21 cellular contexts compared by ENCODE assay signal in genomic region chr20:64153410-64153809, GRCh38. TPM values are rescaled to one million over a fixed set of nuclear protein-coding genes. Genes with fewer than 3 reads are reported as not detected.
DNase-seq lines count a peak whose midpoint lies in the region; ATAC-seq, FAIRE-seq and TF ChIP-seq lines count a peak whose summit lies in the region.
"Had no signal": no experiment of that assay in that cellular context is flagged by ENCODE, and none has a peak within 500 bp of the region (broad histone marks: within the 10 kb centered on the region; RNA-seq: fewer than 3 reads in every experiment).

No MANE protein-coding gene starts in this region.

- DNase-seq in HepG2 (ENCODE audit: low spot score) (no peak), right lobe of liver (no peak), NT2/D1 (ENCODE audit: low read depth, low spot score) (no peak), endothelial cell (ENCODE audit: low spot score) (no peak), urothelium cell line (ENCODE audit: low spot score) (no peak), OCI-LY7 (ENCODE audit: low spot score) (no peak), DMS153 (lab: John Stamatoyannopoulos, UW) (no peak)
- DNase-seq: AML-193; CD4-positive, alpha-beta T cell; HFFc6; Karpas-422; NCI-H2171 treated with DMSO at 0.1 percent for 48 hours had no signal

- POLR2A ChIA-PET in HepG2 (lab: Yijun Ruan, JAX) (no interaction called here), OCI-LY7 (lab: Charles Lee) (no interaction called here)

- H3K9me3 Mint-ChIP-seq in endothelial cell (ENCODE audit: unreplicated experiment) = no peaks in the 10 kb centered on the region
- H3K9me3 Mint-ChIP-seq: CD4-positive, alpha-beta T cell; HFFc6 had no signal

- FAIRE-seq in HepG2 (lab: Jason Lieb, UNC) (peak; percentile 90), urothelium cell line (lab: Jason Lieb, UNC) (peak; percentile 56)
- FAIRE-seq: A549, D721Med, GM18507, RCC 7860 had no signal

- no TSS peak for BruUV-seq in HepG2 (replicated peaks; lab: Mats Ljungman, UMichigan)
- no TSS peak for BruUV-seq in OCI-LY7 (replicated peaks; lab: Mats Ljungman, UMichigan)

- ATAC-seq in HepG2 = no peak
- no peak for ATAC-seq in right lobe of liver
- ATAC-seq: A549 had no signal

- WGBS in HepG2 (ENCODE audit: low lambda C conversion rate) = 54% methylated on average over 2 of the region's 2 CpGs
- WGBS in right lobe of liver (ENCODE audit: insufficient coverage, low coverage, low lambda C conversion rate, missing lambda C conversion rate) = 90% methylated on average over 2 of the region's 2 CpGs

- TF ChIP-seq CTCF in HepG2 (CRISPR knock-in tag; IDR thresholded peaks at IDR 0.05) (no peak), right lobe of liver (IDR thresholded peaks at IDR 0.05) (no peak), endothelial cell (IDR thresholded peaks at IDR 0.05; ENCODE audit: unreplicated experiment) (no peak), OCI-LY7 (conservative IDR thresholded peaks at IDR 0.05; ENCODE audit: low read length) (no peak)

- H3K79me2 ChIP-seq in HepG2 (ENCODE audit: insufficient read depth, low read length) (no peaks in the 10 kb centered on the region), OCI-LY7 (ENCODE audit: insufficient read depth, low read depth, low read length) (no peaks in the 10 kb centered on the region)

- no peak for TF ChIP-seq POLR2A in HepG2 (IDR thresholded peaks at IDR 0.05; ENCODE audit: insufficient read depth in 1 of 2, low read depth in 2 of 2, low read length in 2 of 2)
- TF ChIP-seq POLR2A in right lobe of liver (IDR thresholded peaks at IDR 0.05) = no peak

- H4K20me1 ChIP-seq in HepG2 (ENCODE audit: insufficient read depth, low read length) = no peaks in the 10 kb centered on the region
- no peaks in the 10 kb centered on the region for H4K20me1 ChIP-seq in OCI-LY7 (ENCODE audit: insufficient read depth, low read length)

- H3K36me3 Mint-ChIP-seq in endothelial cell (ENCODE audit: low read depth, unreplicated experiment) = peaks cover 12% of the 10 kb centered on the region

- no peak for TF ChIP-seq RAD21 in HepG2 (CRISPR knock-in tag; IDR thresholded peaks at IDR 0.05)

- H2AFZ ChIP-seq in HepG2 (ENCODE audit: low read length) (no peak overlapping the region), OCI-LY7 (ENCODE audit: low read length) (no peak overlapping the region)

- intact Hi-C loops in HepG2 (cut with micrococcal nuclease; ENCODE audit: unreplicated experiment) (no loop called here), right lobe of liver (cut with DNase I) (no loop called here), OCI-LY7 (cut with micrococcal nuclease; ENCODE audit: unreplicated experiment) (no loop called here)

- H3K9me3 ChIP-seq in HepG2 (ENCODE audit: low read length) = no peaks in the 10 kb centered on the region
- H3K9me3 ChIP-seq in right lobe of liver = no peaks in the 10 kb centered on the region
- H3K9me3 ChIP-seq in NT2/D1 (ENCODE audit: insufficient read depth, low read length) = peaks cover 18% of the 10 kb centered on the region; the same call in 1 of the 2 replicates
- H3K9me3 ChIP-seq in OCI-LY7 (ENCODE audit: low read length) = 0 out of 2 replicates have a peak, but pooled peaks cover 4% of the 10 kb centered on the region
- H3K9me3 ChIP-seq: A549 had no signal

- H3K4me3 Mint-ChIP-seq in endothelial cell (ENCODE audit: unreplicated experiment) = peak overlapping the region; percentile 79
- H3K4me3 Mint-ChIP-seq: CD4-positive, alpha-beta T cell; HFFc6 had no signal

- H3K27ac ChIP-seq in HepG2 (ENCODE audit: extremely low read length, insufficient read depth, low read length) = no peak overlapping the region
- H3K27ac ChIP-seq in right lobe of liver = no peak overlapping the region
- no peak overlapping the region for H3K27ac ChIP-seq in OCI-LY7 (ENCODE audit: low read depth, low read length, poor library complexity, severe bottlenecking)
- H3K27ac ChIP-seq: A549; BLaER1 treated with 17β-estradiol and CSF1 and Interleukin-3, amounts not matched to agents 10 nM and 100 nM had no signal

- H3K4me2 ChIP-seq in HepG2 (ENCODE audit: low read depth, low read length) (no peak overlapping the region), OCI-LY7 (ENCODE audit: low read length) (no peak overlapping the region)
- H3K4me2 ChIP-seq: A549; BLaER1 treated with 17β-estradiol and CSF1 and Interleukin-3, amounts not matched to agents 10 nM and 100 nM had no signal

- no peaks in the 10 kb centered on the region for H3K36me3 ChIP-seq in HepG2 (replicated peaks in 1 of 2; ENCODE audit: control insufficient read depth in 1 of 2, insufficient read depth in 2 of 2, low read length in 2 of 2)
- no peaks in the 10 kb centered on the region for H3K36me3 ChIP-seq in right lobe of liver
- no peaks in the 10 kb centered on the region for H3K36me3 ChIP-seq in NT2/D1 (ENCODE audit: insufficient read depth, insufficient read length, low read length)
- no peaks in the 10 kb centered on the region for H3K36me3 ChIP-seq in OCI-LY7 (ENCODE audit: insufficient read depth, low read length)
- H3K36me3 ChIP-seq: BLaER1 treated with 17β-estradiol and CSF1 and Interleukin-3, amounts not matched to agents 10 nM and 100 nM had no signal

- CTCF ChIA-PET in HepG2 (lab: Yijun Ruan, JAX; ENCODE audit: low intra/inter-chr PET ratio, low total read pairs) (no interaction called here), OCI-LY7 (lab: Charles Lee; ENCODE audit: unreplicated experiment) (no interaction called here)

- peak overlapping the region; percentile 33 for H3K27ac Mint-ChIP-seq in endothelial cell (ENCODE audit: unreplicated experiment)
- H3K27ac Mint-ChIP-seq: CD4-positive, alpha-beta T cell; HFFc6 had no signal

- H3K27me3 ChIP-seq in HepG2 (ENCODE audit: control insufficient read depth in 1 of 2, insufficient read depth in 2 of 2, low read length in 2 of 2) (peaks cover 17 to 45% of the 10 kb centered on the region in 2 experiments), right lobe of liver (no peaks in the 10 kb centered on the region), NT2/D1 (ENCODE audit: insufficient read depth, insufficient read length) (no peaks in the 10 kb centered on the region)
- H3K27me3 ChIP-seq: BLaER1 treated with 17β-estradiol and CSF1 and Interleukin-3, amounts not matched to agents 10 nM and 100 nM had no signal

- no peaks in the 10 kb centered on the region for H3K9me2 ChIP-seq in OCI-LY7 (ENCODE audit: insufficient read depth, low read length)

- TF ChIP-seq EP300 in HepG2 (IDR thresholded peaks at IDR 0.05; ENCODE audit: low read depth in 2 of 2, low read length in 2 of 2) (no peak), HepG2 (CRISPR knock-in tag; IDR thresholded peaks at IDR 0.05; ENCODE audit: borderline replicate concordance) (no peak)

- in situ Hi-C loops in HepG2 (cut with HindIII; ENCODE audit: extremely low pct_ligation_motif_present, low pct_unique_long_range_greater_than_20kb) = no loop called here

- peaks cover 10% of the 10 kb centered on the region for H3K27me3 Mint-ChIP-seq in endothelial cell (ENCODE audit: unreplicated experiment)
- H3K27me3 Mint-ChIP-seq: CD4-positive, alpha-beta T cell had no signal

- no peak overlapping the region for H3K4me3 ChIP-seq in HepG2 (replicated peaks in 1 of 3; ENCODE audit: insufficient read depth in 1 of 3, low read depth in 2 of 3, low read length in 3 of 3)
- H3K4me3 ChIP-seq in right lobe of liver = no peak overlapping the region
- H3K4me3 ChIP-seq in NT2/D1 (ENCODE audit: insufficient read length, low read depth) = no peak overlapping the region
- no peak overlapping the region for H3K4me3 ChIP-seq in OCI-LY7 (ENCODE audit: low read depth, low read length, poor library complexity, severe bottlenecking)
- H3K4me3 ChIP-seq: A549; BLaER1 treated with 17β-estradiol and CSF1 and Interleukin-3, amounts not matched to agents 10 nM and 100 nM had no signal

- H3K9ac ChIP-seq in HepG2 (ENCODE audit: insufficient read depth, low read depth, low read length) = no peak overlapping the region
- peak overlapping the region; percentile 51 for H3K9ac ChIP-seq in NT2/D1 (ENCODE audit: insufficient read length, low read depth)
- H3K9ac ChIP-seq: BLaER1 treated with 17β-estradiol and CSF1 and Interleukin-3, amounts not matched to agents 10 nM and 100 nM had no signal

- peaks cover 20% of the 10 kb centered on the region for H3K4me1 Mint-ChIP-seq in endothelial cell (ENCODE audit: unreplicated experiment)

- peaks cover 33% of the 10 kb centered on the region; the same call in 1 of the 2 replicates for H3K4me1 ChIP-seq in HepG2 (ENCODE audit: insufficient read depth, low read length)
- no peaks in the 10 kb centered on the region for H3K4me1 ChIP-seq in right lobe of liver
- H3K4me1 ChIP-seq in NT2/D1 (ENCODE audit: insufficient read depth, insufficient read length) = peaks cover 30% of the 10 kb centered on the region
- H3K4me1 ChIP-seq in OCI-LY7 (ENCODE audit: insufficient read depth, low read length, poor library complexity, severe bottlenecking) = no peaks in the 10 kb centered on the region
- H3K4me1 ChIP-seq: A549 had no signal

RNA-seq across cellular contexts. Expression of gene MYT1, which starts 10.8 kb away (rescaled TPM):
- total RNA-seq in HepG2 (2016; rRNA removed; fragmentation: Illumina TruSeq; extraction: Trizol) (0.42 and 0.58 TPM in 2 replicates), right lobe of liver (under 1 TPM in 2 of 6 experiments, not detected in 4; 0.06 to 0.09 TPM), endothelial cell (ENCODE audit: unreplicated experiment) (0.74 TPM), OCI-LY7 (2022) (0.30 and 0.95 TPM in 2 replicates)
- 0.10 TPM in 1 of 2 replicates, not detected in the other for total RNA-seq in HepG2 (2016; cell fraction: cytosol; rRNA removed; fragmentation: Illumina TruSeq; extraction: Trizol; ENCODE audit: low read depth)
- 0.12 and 0.30 TPM in 2 replicates for total RNA-seq in HepG2 (2016; cell fraction: insoluble cytoplasmic fraction; rRNA removed; fragmentation: Illumina TruSeq; extraction: Trizol)
- 0.07 and 0.34 TPM in 2 replicates for total RNA-seq in HepG2 (2016; cell fraction: membrane; rRNA removed; fragmentation: Illumina TruSeq; extraction: Trizol)
- total RNA-seq in HepG2 (2016; cell fraction: nucleus; rRNA removed; fragmentation: Illumina TruSeq; extraction: Trizol) = 0.88 and 1.2 TPM in 2 replicates
- 2.5 and 3.2 TPM in 2 replicates for polyA plus RNA-seq in HepG2 (2011; rRNA removed)
- polyA plus RNA-seq in HepG2 (2011; cell fraction: cytosol; rRNA removed) = 1.5 TPM in 2 replicates
- polyA plus RNA-seq in HepG2 (2011; cell fraction: nucleus; rRNA removed) = 3.2 and 3.4 TPM in 2 replicates
- 1.0 and 1.6 TPM in 2 replicates for polyA plus RNA-seq in HepG2 (2012)
- 0.15 TPM in 1 of 2 replicates, not detected in the other for polyA plus RNA-seq in HepG2 (2016; cell fraction: cytosol; fragmentation: Illumina TruSeq; extraction: Trizol; ENCODE audit: low read depth)
- 0.27 and 0.67 TPM in 2 replicates for polyA plus RNA-seq in HepG2 (2016; cell fraction: insoluble cytoplasmic fraction; fragmentation: Illumina TruSeq; extraction: Trizol; ENCODE audit: low read depth)
- polyA plus RNA-seq in HepG2 (2016; cell fraction: membrane; fragmentation: Illumina TruSeq; extraction: Trizol; ENCODE audit: low read depth) = 0.15 and 0.27 TPM in 2 replicates
- polyA plus RNA-seq in HepG2 (2016; cell fraction: nucleus; fragmentation: Illumina TruSeq; extraction: Trizol; ENCODE audit: insufficient read depth, low read depth) = 1.2 and 2.9 TPM in 2 replicates
- 1.4 TPM in 1 of 2 replicates, not detected in the other for polyA minus RNA-seq in HepG2 (2011; rRNA and poly(A)+ RNA removed; ENCODE audit: low replicate concordance)
- polyA minus RNA-seq in HepG2 (2011; cell fraction: cytosol; rRNA and poly(A)+ RNA removed) = 0.20 and 0.70 TPM in 2 replicates
- 1.8 and 3.6 TPM in 2 replicates for polyA minus RNA-seq in HepG2 (2011; cell fraction: nucleus; rRNA and poly(A)+ RNA removed)
- 0.31 and 0.32 TPM in 2 replicates for total RNA-seq in OCI-LY7 (2014; rRNA removed; shearing (Covaris generic))
- total RNA-seq: Daoy, HFFc6 had no signal

RNA-seq across cellular contexts. Expression of gene NPBWR2, which starts 46.0 kb away (rescaled TPM):
- total RNA-seq in HepG2 (2016; rRNA removed; fragmentation: Illumina TruSeq; extraction: Trizol) (not detected in 2 replicates), right lobe of liver (not detected), endothelial cell (ENCODE audit: unreplicated experiment) (not detected), OCI-LY7 (2022) (not detected in 2 replicates)
- not detected in 2 replicates for total RNA-seq in HepG2 (2016; cell fraction: cytosol; rRNA removed; fragmentation: Illumina TruSeq; extraction: Trizol; ENCODE audit: low read depth)
- not detected in 2 replicates for total RNA-seq in HepG2 (2016; cell fraction: insoluble cytoplasmic fraction; rRNA removed; fragmentation: Illumina TruSeq; extraction: Trizol)
- total RNA-seq in HepG2 (2016; cell fraction: membrane; rRNA removed; fragmentation: Illumina TruSeq; extraction: Trizol) = not detected in 2 replicates
- not detected in 2 replicates for total RNA-seq in HepG2 (2016; cell fraction: nucleus; rRNA removed; fragmentation: Illumina TruSeq; extraction: Trizol)
- polyA plus RNA-seq in HepG2 (2011; rRNA removed) = not detected in 2 replicates
- not detected in 2 replicates for polyA plus RNA-seq in HepG2 (2011; cell fraction: cytosol; rRNA removed)
- polyA plus RNA-seq in HepG2 (2011; cell fraction: nucleus; rRNA removed) = not detected in 2 replicates
- not detected in 2 replicates for polyA plus RNA-seq in HepG2 (2012)
- polyA plus RNA-seq in HepG2 (2016; cell fraction: cytosol; fragmentation: Illumina TruSeq; extraction: Trizol; ENCODE audit: low read depth) = not detected in 2 replicates
- not detected in 2 replicates for polyA plus RNA-seq in HepG2 (2016; cell fraction: insoluble cytoplasmic fraction; fragmentation: Illumina TruSeq; extraction: Trizol; ENCODE audit: low read depth)
- polyA plus RNA-seq in HepG2 (2016; cell fraction: membrane; fragmentation: Illumina TruSeq; extraction: Trizol; ENCODE audit: low read depth) = not detected in 2 replicates
- not detected in 2 replicates for polyA plus RNA-seq in HepG2 (2016; cell fraction: nucleus; fragmentation: Illumina TruSeq; extraction: Trizol; ENCODE audit: insufficient read depth, low read depth)
- not detected in 2 replicates for polyA minus RNA-seq in HepG2 (2011; rRNA and poly(A)+ RNA removed; ENCODE audit: low replicate concordance)
- not detected in 2 replicates for polyA minus RNA-seq in HepG2 (2011; cell fraction: cytosol; rRNA and poly(A)+ RNA removed)
- polyA minus RNA-seq in HepG2 (2011; cell fraction: nucleus; rRNA and poly(A)+ RNA removed) = not detected in 2 replicates
- total RNA-seq in OCI-LY7 (2014; rRNA removed; shearing (Covaris generic)) = not detected in 2 replicates
- total RNA-seq: Daoy, G401, H7, HFFc6, SK-MEL-5 had no signal
- polyA plus RNA-seq: A549 had no signal
